In the genomic region with DNA sequence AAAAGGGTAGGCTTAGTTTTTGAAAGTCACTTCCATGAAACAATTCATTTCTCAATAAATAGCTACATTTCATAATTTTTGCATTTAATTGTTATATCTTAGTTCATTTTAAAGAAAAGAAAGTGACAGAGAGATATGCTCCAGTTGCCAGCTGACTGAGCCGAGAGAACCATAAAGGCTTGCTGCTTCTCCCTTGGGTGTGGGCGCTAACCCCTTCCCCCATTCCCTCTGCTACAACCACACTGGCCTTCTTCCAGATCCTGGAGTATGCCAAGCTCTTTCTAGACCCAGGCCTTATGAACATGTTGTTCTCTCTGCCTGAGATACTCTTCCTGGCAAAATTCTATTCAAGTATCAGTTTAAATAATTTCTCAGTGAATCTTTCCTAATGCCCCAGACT, we compare ENCODE assay signal across 11 cellular contexts. TPM values are rescaled to one million over a fixed set of nuclear protein-coding genes. Genes with fewer than 3 reads are reported as not detected.
DNase-seq lines count a peak whose midpoint lies in the region; ATAC-seq and TF ChIP-seq lines count a peak whose summit lies in the region.
"Had no signal": no experiment of that assay in that cellular context is flagged by ENCODE, and none has a peak within 500 bp of the region (broad histone marks: within the 10 kb centered on the region; RNA-seq: fewer than 3 reads in every experiment).

No MANE protein-coding gene starts in this region.

- H4K20me1 ChIP-seq in neural progenitor cell (ENCODE audit: low read depth) = peaks cover 24% of the 10 kb centered on the region

- intact Hi-C loops in testis (cut with DNase I; ENCODE audit: low total_unique reads) = loop anchor here (10.0 kb wide), 1 partner anchor 81 kb away; a partner anchor contains a TSS

- ATAC-seq in GM18519 (IDR thresholded peaks at IDR 0.05; ENCODE audit: low FRiP score, unreplicated experiment) (no peak), left lobe of liver (no peak)
- ATAC-seq: activated naive CD8-positive, alpha-beta T cell treated with anti-CD3 and anti-CD28 coated beads, Interleukin-2, amount 50 U/mL, for 24 hours; GM23338 had no signal

- peaks cover 65% of the 10 kb centered on the region for H3K4me1 Mint-ChIP-seq in chondrocyte (ENCODE audit: low read depth)
- peaks cover 9% of the 10 kb centered on the region for H3K4me1 Mint-ChIP-seq in neural progenitor cell

- H3K79me2 ChIP-seq in neural progenitor cell (ENCODE audit: low read depth) = peaks cover 100% of the 10 kb centered on the region

- no peak overlapping the region for H3K4me2 ChIP-seq in neural progenitor cell
- H3K4me2 ChIP-seq: GM23338 had no signal

- no peaks in the 10 kb centered on the region for H3K27me3 Mint-ChIP-seq in chondrocyte (ENCODE audit: low read depth)
- H3K27me3 Mint-ChIP-seq in neural progenitor cell (ENCODE audit: insufficient read depth, low read depth) = no peaks in the 10 kb centered on the region

- H3K9me3 Mint-ChIP-seq in chondrocyte (ENCODE audit: low read depth) (peaks cover 9% of the 10 kb centered on the region), neural progenitor cell (no peaks in the 10 kb centered on the region)
- H3K9me3 Mint-ChIP-seq: activated naive CD8-positive, alpha-beta T cell treated with anti-CD3 and anti-CD28 coated beads, Interleukin-2, amount 50 U/mL, for 24 hours; GM23338 had no signal

- no peak for TF ChIP-seq POLR2A in testis (IDR thresholded peaks at IDR 0.05)

- no peak overlapping the region for H3K9ac ChIP-seq in neural progenitor cell

- H3K4me3 ChIP-seq in testis (no peak overlapping the region), neural progenitor cell (no peak overlapping the region)
- H3K4me3 ChIP-seq: GM23338 had no signal

- peaks cover 37% of the 10 kb centered on the region for H3K4me1 ChIP-seq in testis
- H3K4me1 ChIP-seq in neural progenitor cell = peaks cover 16% of the 10 kb centered on the region

- H3K27ac Mint-ChIP-seq in chondrocyte (ENCODE audit: unreplicated experiment) (peak overlapping the region; percentile 71), neural progenitor cell (no peak overlapping the region)
- H3K27ac Mint-ChIP-seq: activated naive CD8-positive, alpha-beta T cell treated with anti-CD3 and anti-CD28 coated beads, Interleukin-2, amount 50 U/mL, for 24 hours; GM23338 had no signal

- no peaks in the 10 kb centered on the region for H3K36me3 ChIP-seq in testis (ENCODE audit: low read depth, missing control alignments)
- no peaks in the 10 kb centered on the region for H3K36me3 ChIP-seq in neural progenitor cell

- H3K4me3 Mint-ChIP-seq in chondrocyte (ENCODE audit: unreplicated experiment) (no peak overlapping the region), neural progenitor cell (no peak overlapping the region)
- H3K4me3 Mint-ChIP-seq: activated naive CD8-positive, alpha-beta T cell treated with anti-CD3 and anti-CD28 coated beads, Interleukin-2, amount 50 U/mL, for 24 hours; GM23338 had no signal

- H3K9me3 ChIP-seq in testis = no peaks in the 10 kb centered on the region
- H3K9me3 ChIP-seq in neural progenitor cell (ENCODE audit: low read depth) = no peaks in the 10 kb centered on the region

- H2AFZ ChIP-seq in neural progenitor cell (replicated peaks) = no peak overlapping the region
- H2AFZ ChIP-seq: GM23338 had no signal

- no peak for TF ChIP-seq CTCF in chondrocyte (IDR thresholded peaks at IDR 0.05)
- TF ChIP-seq CTCF in testis (IDR thresholded peaks at IDR 0.05) = no peak
- no peak for TF ChIP-seq CTCF in neural progenitor cell (IDR thresholded peaks at IDR 0.05)

- H3K27me3 ChIP-seq in testis = no peaks in the 10 kb centered on the region
- H3K27me3 ChIP-seq in neural progenitor cell = no peaks in the 10 kb centered on the region

- peak overlapping the region in 1 of 2 donors; percentile 76 for H3K27ac ChIP-seq in testis
- no peak overlapping the region for H3K27ac ChIP-seq in neural progenitor cell

- H3F3A ChIP-seq in neural progenitor cell (ENCODE audit: low read depth) = peaks cover 18% of the 10 kb centered on the region

- DNase-seq in NCI-H446 treated with DMSO at 0.1 percent for 48 hours (lab: John Stamatoyannopoulos, UW) (peak; percentile 83), chondrocyte (ENCODE audit: low spot score) (no peak), medulla oblongata (ENCODE audit: extremely low spot score) (peak; percentile 71), testis (peak; percentile 82), left lobe of liver (ENCODE audit: low spot score) (no peak), neural progenitor cell (ENCODE audit: low spot score) (no peak)
- DNase-seq: activated naive CD8-positive, alpha-beta T cell treated with anti-CD3 and anti-CD28 coated beads, Interleukin-2, amount 50 U/mL, for 24 hours; NCI-H146; stimulated activated CD4-positive, alpha-beta T cell treated with anti-CD3 and anti-CD28 coated beads, Interleukin-12 subunit alpha, Interleukin-12 subunit beta, amount 100 ng/mL, for 4 hours had no signal

- H3K36me3 Mint-ChIP-seq in chondrocyte (ENCODE audit: low read depth) (no peaks in the 10 kb centered on the region), neural progenitor cell (no peaks in the 10 kb centered on the region)

- 33 to 45% methylated on average over 2 of the region's 2 CpGs for WGBS in testis, 2 donors

RNA-seq across cellular contexts. Expression of a gene that starts 12.3 kb away (rescaled TPM):
- total RNA-seq in chondrocyte (84.1 to 107 TPM (median 107 TPM) in 3 replicates), testis (100 to 1,000 TPM; 174 to 212 TPM), left lobe of liver (3.6 TPM), neural progenitor cell (ENCODE audit: low replicate concordance) (33.3 and 38.9 TPM in 2 replicates)
- 110 TPM for polyA plus RNA-seq in testis (ENCODE audit: insufficient read depth, low read depth, low replicate concordance)

RNA-seq across cellular contexts. Expression of a gene that starts 40.8 kb away (rescaled TPM):
- total RNA-seq in chondrocyte = 80.2 to 90.5 TPM (median 84.3 TPM) in 3 replicates
- total RNA-seq in testis = 10 to 100 TPM; 30.9 to 56.9 TPM
- polyA plus RNA-seq in testis (ENCODE audit: insufficient read depth, low read depth, low replicate concordance) = 72.0 TPM
- total RNA-seq in left lobe of liver = 59.2 TPM
- 49.9 and 62.0 TPM in 2 replicates for total RNA-seq in neural progenitor cell (ENCODE audit: low replicate concordance)

Comparison
In these comparisons a context has a peak if more than half of its experiments do, and no peak if none do; other contexts are left out.
1. DNase-seq: peak in NCI-H446 treated with DMSO at 0.1 percent for 48 hours (single experiment), medulla oblongata (single experiment) and testis (single experiment); none in chondrocyte (single experiment), left lobe of liver (single experiment) and neural progenitor cell (single experiment).